In the genomic region with DNA sequence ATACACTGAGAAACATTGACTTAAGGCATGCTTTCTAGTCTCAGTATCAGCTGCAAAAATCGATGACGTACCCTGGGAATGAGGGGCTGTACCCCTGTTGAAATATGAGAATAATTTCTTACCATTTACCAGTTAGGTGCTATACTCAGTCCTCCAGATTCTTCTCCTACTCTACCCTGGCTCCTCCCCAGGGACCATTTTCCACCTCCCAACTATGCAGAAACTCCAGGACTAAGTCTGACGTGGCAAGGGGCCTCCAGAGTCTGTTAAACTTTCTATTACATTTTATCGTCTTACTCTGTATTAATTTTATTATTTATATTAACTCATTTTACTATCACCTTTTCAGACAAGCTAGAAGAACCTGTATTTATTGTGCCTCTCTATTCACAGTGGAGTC, we compare ENCODE assay signal across 1 cellular context.
TF ChIP-seq lines count a peak whose summit lies in the region.

No MANE protein-coding gene starts in this region.

TF ChIP-seq in IMR-90, 13 proteins besides CTCF, POLR2A, EP300 and RAD21:
- TF ChIP-seq MAFK (IDR thresholded peaks at IDR 0.05; ENCODE audit: low read depth, low read length) (no peak), CHD1 (IDR thresholded peaks at IDR 0.05; ENCODE audit: low read depth, low read length) (no peak), MAZ (IDR thresholded peaks at IDR 0.05; ENCODE audit: borderline replicate concordance, low read depth, low read length) (no peak), BHLHE40 (IDR thresholded peaks at IDR 0.05; ENCODE audit: low read depth, low read length) (no peak), SMC3 (IDR thresholded peaks at IDR 0.05; ENCODE audit: low read depth, low read length) (no peak), RCOR1 (IDR thresholded peaks at IDR 0.05; ENCODE audit: insufficient replicate concordance, low read length) (no peak), MXI1 (IDR thresholded peaks at IDR 0.05; ENCODE audit: borderline replicate concordance, low read depth, low read length) (no peak), CEBPB (IDR thresholded peaks at IDR 0.05; ENCODE audit: low read depth, low read length) (no peak), RFX5 (IDR thresholded peaks at IDR 0.05; ENCODE audit: low read depth, low read length) (no peak), FOS (IDR thresholded peaks at IDR 0.05; ENCODE audit: low read depth, low read length) (no peak), NFE2L2 (IDR thresholded peaks at IDR 0.05; ENCODE audit: low read depth, low read length) (no peak)
- TF ChIP-seq, protein P1, sequence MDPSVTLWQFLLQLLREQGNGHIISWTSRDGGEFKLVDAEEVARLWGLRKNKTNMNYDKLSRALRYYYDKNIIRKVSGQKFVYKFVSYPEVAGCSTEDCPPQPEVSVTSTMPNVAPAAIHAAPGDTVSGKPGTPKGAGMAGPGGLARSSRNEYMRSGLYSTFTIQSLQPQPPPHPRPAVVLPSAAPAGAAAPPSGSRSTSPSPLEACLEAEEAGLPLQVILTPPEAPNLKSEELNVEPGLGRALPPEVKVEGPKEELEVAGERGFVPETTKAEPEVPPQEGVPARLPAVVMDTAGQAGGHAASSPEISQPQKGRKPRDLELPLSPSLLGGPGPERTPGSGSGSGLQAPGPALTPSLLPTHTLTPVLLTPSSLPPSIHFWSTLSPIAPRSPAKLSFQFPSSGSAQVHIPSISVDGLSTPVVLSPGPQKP (IDR thresholded peaks at IDR 0.05; ENCODE audit: borderline replicate concordance, low read depth, low read length), result no peak
- TF ChIP-seq, protein P2, sequence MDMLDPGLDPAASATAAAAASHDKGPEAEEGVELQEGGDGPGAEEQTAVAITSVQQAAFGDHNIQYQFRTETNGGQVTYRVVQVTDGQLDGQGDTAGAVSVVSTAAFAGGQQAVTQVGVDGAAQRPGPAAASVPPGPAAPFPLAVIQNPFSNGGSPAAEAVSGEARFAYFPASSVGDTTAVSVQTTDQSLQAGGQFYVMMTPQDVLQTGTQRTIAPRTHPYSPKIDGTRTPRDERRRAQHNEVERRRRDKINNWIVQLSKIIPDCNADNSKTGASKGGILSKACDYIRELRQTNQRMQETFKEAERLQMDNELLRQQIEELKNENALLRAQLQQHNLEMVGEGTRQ (IDR thresholded peaks at IDR 0.05; ENCODE audit: low read depth, low read length), result no peak
